17 cellular contexts compared by ENCODE assay signal in genomic region chr14:35149239-35149638, GRCh38.
"Had no signal": no experiment of that assay in that cellular context is flagged by ENCODE, and none has a peak within 500 bp of the region (broad histone marks: within the 10 kb centered on the region; RNA-seq: fewer than 3 reads in every experiment).

No MANE protein-coding gene starts in this region.

- H3K27me3 ChIP-seq: dorsolateral prefrontal cortex, esophagus muscularis mucosa, foreskin keratinocyte, gastroesophageal sphincter, heart left ventricle, left lung had no signal

- DNase-seq: dermis blood vessel endothelial cell; dorsolateral prefrontal cortex; effector CD4-positive, alpha-beta T cell; effector memory CD4-positive, alpha-beta T cell; foreskin keratinocyte; heart left ventricle; hippocampal formation; left cardiac atrium; left lung; left ventricle myocardium superior; lower lobe of right lung; mesenchymal stem cell; mucosa of descending colon had no signal

- H3K27ac ChIP-seq: coronary artery, dorsolateral prefrontal cortex, esophagus muscularis mucosa, foreskin keratinocyte, gastroesophageal sphincter, heart left ventricle, left lung, lower lobe of right lung had no signal

- H3K4me1 Mint-ChIP-seq: mesothelial cell of epicardium had no signal

- H3K9me3 ChIP-seq: esophagus muscularis mucosa, gastroesophageal sphincter, heart left ventricle, left lung, lower lobe of right lung, mucosa of descending colon had no signal

- H3K4me3 ChIP-seq: coronary artery, dorsolateral prefrontal cortex, esophagus muscularis mucosa, gastroesophageal sphincter, heart left ventricle, left lung, lower lobe of right lung, mucosa of descending colon had no signal

- H3K4me3 Mint-ChIP-seq: mesothelial cell of epicardium had no signal

- H3K4me1 ChIP-seq: foreskin keratinocyte, lower lobe of right lung had no signal

- H3K27ac Mint-ChIP-seq: mesothelial cell of epicardium had no signal

- H3K36me3 ChIP-seq: lower lobe of right lung had no signal

- ATAC-seq: foreskin keratinocyte, gastroesophageal sphincter, heart left ventricle, left cardiac atrium, left lung, left ventricle myocardium superior, lower lobe of right lung, mucosa of descending colon had no signal
